Comparison of ENCODE assay signal across 8 cellular contexts in the genomic region with DNA sequence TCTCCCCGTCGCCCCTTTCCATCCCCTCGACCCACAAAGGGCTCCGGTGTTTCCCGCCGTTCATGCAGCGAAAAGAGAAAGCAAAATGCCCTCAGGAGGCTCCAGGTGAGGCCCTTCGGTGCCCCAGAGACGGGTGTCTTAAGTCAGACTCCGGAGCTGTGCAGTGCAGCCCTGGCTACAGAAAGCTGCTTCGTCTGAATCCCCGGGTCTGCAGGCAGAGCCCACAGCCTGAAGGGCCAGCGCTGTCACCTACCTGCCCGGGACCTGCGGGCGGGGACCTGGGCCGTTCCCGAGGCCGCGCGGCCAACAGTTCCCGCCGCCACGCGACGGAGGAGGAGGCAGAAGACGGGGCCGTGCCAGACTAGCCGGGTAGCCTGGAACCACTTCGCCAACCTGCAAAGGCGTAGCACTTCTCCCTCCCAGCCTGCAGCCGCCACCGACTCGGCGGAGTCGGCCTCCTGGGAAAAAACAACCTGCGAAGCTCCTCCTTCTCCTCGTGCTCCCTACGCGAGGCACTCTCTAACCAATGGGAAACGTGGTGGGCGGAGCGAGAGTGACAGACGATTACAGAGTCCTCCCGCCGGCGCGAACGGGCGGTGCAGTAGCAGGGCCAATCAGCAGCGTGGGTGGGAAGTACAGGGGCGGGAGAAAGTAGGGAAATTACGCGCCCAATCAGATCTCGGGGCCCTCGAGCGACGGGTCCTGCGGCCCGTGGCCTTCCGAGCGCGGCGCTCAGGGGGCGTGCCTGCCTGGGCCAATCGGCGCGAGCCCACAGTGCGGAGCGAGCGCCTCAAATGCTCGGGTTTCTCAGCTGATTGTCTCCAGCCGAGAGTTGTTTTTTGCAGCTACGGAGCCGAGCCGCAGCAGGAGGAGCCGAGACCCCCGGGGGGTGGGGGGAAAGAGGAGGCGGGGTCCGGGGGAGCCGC. TPM values are rescaled to one million over a fixed set of nuclear protein-coding genes. Genes with fewer than 3 reads are reported as not detected.
A peak's percentile ranks its signal among the peaks of the same experiment; 100 is the strongest.
DNase-seq lines count a peak whose midpoint lies in the region; ATAC-seq and TF ChIP-seq lines count a peak whose summit lies in the region.

A gene with protein sequence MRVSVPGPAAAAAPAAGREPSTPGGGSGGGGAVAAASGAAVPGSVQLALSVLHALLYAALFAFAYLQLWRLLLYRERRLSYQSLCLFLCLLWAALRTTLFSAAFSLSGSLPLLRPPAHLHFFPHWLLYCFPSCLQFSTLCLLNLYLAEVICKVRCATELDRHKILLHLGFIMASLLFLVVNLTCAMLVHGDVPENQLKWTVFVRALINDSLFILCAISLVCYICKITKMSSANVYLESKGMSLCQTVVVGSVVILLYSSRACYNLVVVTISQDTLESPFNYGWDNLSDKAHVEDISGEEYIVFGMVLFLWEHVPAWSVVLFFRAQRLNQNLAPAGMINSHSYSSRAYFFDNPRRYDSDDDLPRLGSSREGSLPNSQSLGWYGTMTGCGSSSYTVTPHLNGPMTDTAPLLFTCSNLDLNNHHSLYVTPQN (plus strand): TSS at position 774 of the 926 bp plus-strand sequence. CDS start 312 bp downstream, outside the sequence.
A gene with protein sequence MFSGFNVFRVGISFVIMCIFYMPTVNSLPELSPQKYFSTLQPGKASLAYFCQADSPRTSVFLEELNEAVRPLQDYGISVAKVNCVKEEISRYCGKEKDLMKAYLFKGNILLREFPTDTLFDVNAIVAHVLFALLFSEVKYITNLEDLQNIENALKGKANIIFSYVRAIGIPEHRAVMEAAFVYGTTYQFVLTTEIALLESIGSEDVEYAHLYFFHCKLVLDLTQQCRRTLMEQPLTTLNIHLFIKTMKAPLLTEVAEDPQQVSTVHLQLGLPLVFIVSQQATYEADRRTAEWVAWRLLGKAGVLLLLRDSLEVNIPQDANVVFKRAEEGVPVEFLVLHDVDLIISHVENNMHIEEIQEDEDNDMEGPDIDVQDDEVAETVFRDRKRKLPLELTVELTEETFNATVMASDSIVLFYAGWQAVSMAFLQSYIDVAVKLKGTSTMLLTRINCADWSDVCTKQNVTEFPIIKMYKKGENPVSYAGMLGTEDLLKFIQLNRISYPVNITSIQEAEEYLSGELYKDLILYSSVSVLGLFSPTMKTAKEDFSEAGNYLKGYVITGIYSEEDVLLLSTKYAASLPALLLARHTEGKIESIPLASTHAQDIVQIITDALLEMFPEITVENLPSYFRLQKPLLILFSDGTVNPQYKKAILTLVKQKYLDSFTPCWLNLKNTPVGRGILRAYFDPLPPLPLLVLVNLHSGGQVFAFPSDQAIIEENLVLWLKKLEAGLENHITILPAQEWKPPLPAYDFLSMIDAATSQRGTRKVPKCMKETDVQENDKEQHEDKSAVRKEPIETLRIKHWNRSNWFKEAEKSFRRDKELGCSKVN (minus strand): TSS at position 443 of the 926 bp plus-strand sequence. CDS start 8,948 bp downstream, outside the sequence.

- TF ChIP-seq POLR2A in NB4 (IDR thresholded peaks at IDR 0.05; ENCODE audit: extremely low read depth, insufficient read length): peak; percentile 69

- H3K36me3 ChIP-seq in GM06990 (ENCODE audit: control insufficient read depth, insufficient read depth, low read length): no peaks in the 10 kb centered on the region
- H3K36me3 ChIP-seq in neutrophil: no peaks in the 10 kb centered on the region

- ATAC-seq in HG02571 (IDR thresholded peaks at IDR 0.05; ENCODE audit: unreplicated experiment): peak; percentile 93

- peak within 1 kb of the TSS; percentile 86 for H3K4me3 ChIP-seq in GM06990 (replicated peaks; ENCODE audit: low read depth, low read length)
- H3K4me3 ChIP-seq in NB4 (ENCODE audit: low read depth, low read length): peak within 1 kb of the TSS; percentile 83
- peak within 1 kb of the TSS; percentile 78 to 93 for H3K4me3 ChIP-seq in neutrophil (ENCODE audit: low read depth in 1 of 2, low read length in 1 of 2)

- peak within 1 kb of the TSS; percentile 97 for H3K27ac ChIP-seq in neutrophil
- H3K27ac ChIP-seq in substantia nigra (ENCODE audit: low read depth, low read length, poor library complexity, severe bottlenecking): peak within 1 kb of the TSS; percentile 66

- H3K27me3 ChIP-seq in GM06990 (replicated peaks; ENCODE audit: control insufficient read depth, insufficient read depth, low read length) (no peaks in the 10 kb centered on the region), neutrophil (peaks cover 15% of the 10 kb centered on the region)

- H3K9me3 ChIP-seq in neutrophil: no peaks in the 10 kb centered on the region

- H3K4me1 ChIP-seq in neutrophil (ENCODE audit: control insufficient read depth in 1 of 2, insufficient read depth in 1 of 2, low read depth in 1 of 2, low read length in 1 of 2): peaks cover 25% of the 10 kb centered on the region in 2 experiments

- DNase-seq in GM06990 (ENCODE audit: extremely low read depth, insufficient read length) (peak; percentile 98), NB4 (ENCODE audit: low read depth) (peak; percentile 99), SK-N-DZ (ENCODE audit: low spot score) (peak; percentile 99), germinal center (ENCODE audit: low spot score) (peak; percentile 99), substantia nigra (lab: John Stamatoyannopoulos, UW) (peak; percentile 89 to 100 (median 100))
- peak; percentile 100 for DNase-seq in activated naive CD4-positive, alpha-beta T cell treated with anti-CD3 and anti-CD28 coated beads, Interleukin-2, amount 50 U/mL, for 16 hours

- TF ChIP-seq CTCF in GM06990 (IDR thresholded peaks at IDR 0.05; ENCODE audit: insufficient read depth, low read length, poor library complexity, severe bottlenecking) (no peak), NB4 (IDR thresholded peaks at IDR 0.05; ENCODE audit: low read depth, low read length) (no peak), neutrophil (IDR thresholded peaks at IDR 0.05) (peak; percentile 50)

RNA-seq across cellular contexts. Expression of the first gene that starts in this region (rescaled TPM):
- polyA plus RNA-seq in SK-N-DZ (2014; cell fraction: cytosol; rRNA removed): 3.2 and 4.3 TPM in 2 replicates
- 18.1 and 20.3 TPM in 2 replicates for polyA plus RNA-seq in SK-N-DZ (2014; cell fraction: nucleus; rRNA removed)

RNA-seq across cellular contexts. Expression of the second gene that starts in this region (rescaled TPM):
- 16.9 and 17.6 TPM in 2 replicates for polyA plus RNA-seq in SK-N-DZ (2014; cell fraction: cytosol; rRNA removed)
- 8.8 and 10.3 TPM in 2 replicates for polyA plus RNA-seq in SK-N-DZ (2014; cell fraction: nucleus; rRNA removed)

Comparison
In these comparisons a context has a peak if more than half of its experiments do, and no peak if none do; other contexts are left out.
1. Peak in every context shown above with its lines: DNase-seq, ATAC-seq, H3K4me3 ChIP-seq and H3K27ac ChIP-seq.